Comparison of ENCODE assay signal across 9 cellular contexts in the genomic region with DNA sequence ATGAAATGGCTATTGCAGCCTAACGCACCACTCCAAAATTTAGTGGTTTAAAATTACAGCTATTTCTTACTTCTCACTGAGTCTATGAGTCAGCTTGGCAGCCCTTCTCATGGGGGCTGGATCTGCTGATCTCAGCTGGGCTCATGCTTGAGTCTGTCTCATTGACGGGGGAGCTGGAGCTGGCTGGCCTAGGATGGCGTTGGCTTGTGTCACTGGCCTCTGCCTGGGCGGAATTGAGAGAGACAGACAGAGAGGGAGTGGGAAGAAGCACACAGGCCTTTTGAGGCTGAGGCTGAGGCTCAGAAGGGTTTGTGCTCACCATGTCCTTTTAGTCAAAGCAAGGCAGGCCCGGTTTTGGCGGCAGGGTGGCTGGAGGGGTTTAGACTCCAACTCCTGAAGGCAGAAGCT.
DNase-seq lines count a peak whose midpoint lies in the region; ATAC-seq and TF ChIP-seq lines count a peak whose summit lies in the region.
"Had no signal": no experiment of that assay in that cellular context is flagged by ENCODE, and none has a peak within 500 bp of the region (broad histone marks: within the 10 kb centered on the region; RNA-seq: fewer than 3 reads in every experiment).

No MANE protein-coding gene starts in this region.

- DNase-seq in NCI-H1694 (lab: John Stamatoyannopoulos, UW), result peak; percentile 73
- DNase-seq in astrocyte of the spinal cord (ENCODE audit: low read depth, low spot score), result peak; percentile 13
- peak; percentile 35 to 39 for DNase-seq in hippocampal formation (lab: John Stamatoyannopoulos, UW)
- DNase-seq in gastrocnemius medialis, result peak; percentile 30 to 78
- no peak for DNase-seq in endothelial cell (ENCODE audit: low spot score)
- DNase-seq in NCI-H2081 treated with DMSO at 0.1 percent for 48 hours (lab: John Stamatoyannopoulos, UW), result no peak
- DNase-seq: activated CD4-positive, alpha-beta T cell treated with anti-CD3 and anti-CD28 coated beads, Interleukin-2, amount 50 U/mL, for 1 hour had no signal

- no peaks in the 10 kb centered on the region for H3K27me3 ChIP-seq in gastrocnemius medialis

- in situ Hi-C loops in astrocyte of the spinal cord (cut with HindIII; ENCODE audit: low sequenced_read_pairs), result no loop called here
- in situ Hi-C loops in gastrocnemius medialis (cut with MboI; ENCODE audit: low sequenced_read_pairs in 4 of 4), result no loop called here

- no peaks in the 10 kb centered on the region for H3K4me1 Mint-ChIP-seq in endothelial cell (ENCODE audit: unreplicated experiment)

- peaks cover 7% of the 10 kb centered on the region for H3K27me3 Mint-ChIP-seq in endothelial cell (ENCODE audit: unreplicated experiment)

- peak overlapping the region in 1 of 4 donors; percentile 60 for H3K27ac ChIP-seq in gastrocnemius medialis

- H3K4me3 ChIP-seq in astrocyte of the spinal cord (ENCODE audit: low read depth, low read length) (no peak overlapping the region), gastrocnemius medialis (no peak overlapping the region)

- no peaks in the 10 kb centered on the region for H3K9me3 ChIP-seq in gastrocnemius medialis

- TF ChIP-seq CTCF in astrocyte of the spinal cord (IDR thresholded peaks at IDR 0.05; ENCODE audit: low read depth, low read length) (no peak), gastrocnemius medialis (IDR thresholded peaks at IDR 0.05 in 4 of 5, conservative IDR thresholded peaks at IDR 0.05 in 1 of 5) (no peak), endothelial cell (IDR thresholded peaks at IDR 0.05; ENCODE audit: unreplicated experiment) (no peak)

- no peak for TF ChIP-seq POLR2A in gastrocnemius medialis (IDR thresholded peaks at IDR 0.05)

- no peak overlapping the region for H3K27ac Mint-ChIP-seq in endothelial cell (ENCODE audit: unreplicated experiment)

- H3K4me1 ChIP-seq in gastrocnemius medialis, result peaks cover 0 to 3% of the 10 kb centered on the region in 2 donors

- intact Hi-C loops in gastrocnemius medialis (cut with DNase I; ENCODE audit: low total_unique reads), result no loop called here

- no peaks in the 10 kb centered on the region for H3K36me3 ChIP-seq in gastrocnemius medialis

- peak; percentile 83 to 89 for ATAC-seq in gastrocnemius medialis
- no peak for ATAC-seq in activated CD4-positive, CD25-positive, alpha-beta regulatory T cell treated with anti-CD3 and anti-CD28 coated beads, Interleukin-2, amount 50 U/mL, for 24 hours
- ATAC-seq in GM21423 (IDR thresholded peaks at IDR 0.05; ENCODE audit: unreplicated experiment), result no peak

- no peaks in the 10 kb centered on the region for H3K36me3 Mint-ChIP-seq in endothelial cell (ENCODE audit: low read depth, unreplicated experiment)

- no peak overlapping the region for H3K4me3 Mint-ChIP-seq in endothelial cell (ENCODE audit: unreplicated experiment)

- H3K9me3 Mint-ChIP-seq in endothelial cell (ENCODE audit: unreplicated experiment), result no peaks in the 10 kb centered on the region

Comparison
In these comparisons a context has a peak if more than half of its experiments do, and no peak if none do; other contexts are left out.
1. DNase-seq: peak in NCI-H1694 (single experiment), astrocyte of the spinal cord (single experiment), hippocampal formation (2 of 2) and gastrocnemius medialis (2 of 2); none in endothelial cell (single experiment) and NCI-H2081 treated with DMSO at 0.1 percent for 48 hours (single experiment).
2. ATAC-seq: peak in gastrocnemius medialis (2 of 2); none in activated CD4-positive, CD25-positive, alpha-beta regulatory T cell treated with anti-CD3 and anti-CD28 coated beads, Interleukin-2, amount 50 U/mL, for 24 hours (0 of 2) and GM21423 (single experiment).